ENCODE assay signal across 10 cellular contexts in the genomic region with DNA sequence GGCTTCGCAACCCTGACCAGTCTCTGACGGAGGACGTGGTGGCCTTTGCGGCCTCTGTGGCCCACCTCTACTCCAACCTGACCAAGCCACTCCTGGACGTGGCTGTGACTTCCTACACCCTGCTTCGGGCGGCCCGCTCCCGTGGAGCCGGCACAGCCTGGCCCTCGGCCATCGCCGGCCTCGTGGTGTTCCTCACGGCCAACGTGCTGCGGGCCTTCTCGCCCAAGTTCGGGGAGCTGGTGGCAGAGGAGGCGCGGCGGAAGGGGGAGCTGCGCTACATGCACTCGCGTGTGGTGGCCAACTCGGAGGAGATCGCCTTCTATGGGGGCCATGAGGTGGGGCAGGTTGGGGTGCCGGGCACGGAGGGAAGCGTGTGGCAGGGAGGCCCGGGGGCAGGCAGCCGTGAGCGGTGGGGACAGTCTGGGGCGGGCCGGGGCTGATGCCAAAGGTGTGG. TPM values are rescaled to one million over a fixed set of nuclear protein-coding genes. Genes with fewer than 3 reads are reported as not detected.
A peak's percentile ranks its signal among the peaks of the same experiment; 100 is the strongest.
DNase-seq lines count a peak whose midpoint lies in the region; ATAC-seq, FAIRE-seq and TF ChIP-seq lines count a peak whose summit lies in the region.
"Had no signal": no experiment of that assay in that cellular context is flagged by ENCODE, and none has a peak within 500 bp of the region (broad histone marks: within the 10 kb centered on the region; RNA-seq: fewer than 3 reads in every experiment).

No MANE protein-coding gene starts in this region.

- CTCF ChIA-PET in HEK293T (lab: Yijun Ruan, JAX): interaction anchor here (0.6 kb wide), 1 partner anchor 373 kb away, joined by 3 read pairs; no protein-coding TSS in a partner anchor

- no peaks in the 10 kb centered on the region for H3K36me3 ChIP-seq in astrocyte (ENCODE audit: insufficient read depth, low read length)
- peaks cover 19% of the 10 kb centered on the region for H3K36me3 ChIP-seq in mesodermal cell (ENCODE audit: control insufficient read depth, insufficient read depth, low read length)
- H3K36me3 ChIP-seq in tibial nerve: peaks cover 0 to 8% (median 0%) of the 10 kb centered on the region in 3 donors

- peaks cover 16% of the 10 kb centered on the region for H4K20me1 ChIP-seq in astrocyte (ENCODE audit: insufficient read depth, low read length)

- no peak overlapping the region for H2AFZ ChIP-seq in astrocyte (ENCODE audit: low read depth, low read length)

- H3K9me3 ChIP-seq in astrocyte (ENCODE audit: insufficient read depth, low read depth, low read length) (no peaks in the 10 kb centered on the region), mesodermal cell (ENCODE audit: control insufficient read depth, low read length) (no peaks in the 10 kb centered on the region), tibial nerve (no peaks in the 10 kb centered on the region)

- H3K27me3 ChIP-seq in astrocyte (ENCODE audit: insufficient read depth, low read length): no peaks in the 10 kb centered on the region
- H3K27me3 ChIP-seq in tibial nerve: no peaks in the 10 kb centered on the region

- peaks cover 23% of the 10 kb centered on the region for H3K79me2 ChIP-seq in astrocyte (ENCODE audit: insufficient read depth, low read length)

- H3K4me1 ChIP-seq in astrocyte (ENCODE audit: insufficient read depth, low read length) (peaks cover 29% of the 10 kb centered on the region), mesodermal cell (ENCODE audit: control insufficient read depth, insufficient read depth, low read length, poor library complexity, severe bottlenecking) (peaks cover 21% of the 10 kb centered on the region), tibial nerve (peaks cover 0 to 54% (median 38%) of the 10 kb centered on the region in 4 donors)

- peaks cover 23% of the 10 kb centered on the region for H3K4me1 Mint-ChIP-seq in activated T-cell treated with anti-CD3 and anti-CD28 coated beads, Interleukin-2, amount 50 U/mL, for 72 hours (ENCODE audit: low read depth)
- H3K4me1 Mint-ChIP-seq in astrocyte (ENCODE audit: low read depth, unreplicated experiment): peaks cover 6% of the 10 kb centered on the region

- H3K4me3 Mint-ChIP-seq in activated T-cell treated with anti-CD3 and anti-CD28 coated beads, Interleukin-2, amount 50 U/mL, for 72 hours: peak overlapping the region; percentile 65 to 73
- H3K4me3 Mint-ChIP-seq in astrocyte (ENCODE audit: unreplicated experiment): no peak overlapping the region

- peak overlapping the region; percentile 33 for H3K27ac Mint-ChIP-seq in activated T-cell treated with anti-CD3 and anti-CD28 coated beads, Interleukin-2, amount 50 U/mL, for 72 hours
- no peak overlapping the region for H3K27ac Mint-ChIP-seq in astrocyte (ENCODE audit: unreplicated experiment)

- peaks cover 0 to 2% of the 10 kb centered on the region in 2 donors for H3K36me3 Mint-ChIP-seq in activated T-cell treated with anti-CD3 and anti-CD28 coated beads, Interleukin-2, amount 50 U/mL, for 72 hours (ENCODE audit: insufficient read depth in 2 of 2)
- peaks cover 2% of the 10 kb centered on the region for H3K36me3 Mint-ChIP-seq in astrocyte (ENCODE audit: low read depth, unreplicated experiment)

- 93 to 94% methylated on average over 20 to 29 of the region's 35 CpGs for WGBS in mesodermal cell (ENCODE audit: insufficient coverage in 2 of 2), 2 experiments
- whole genome bisulfite sequencing in tibial nerve, 2 donors: 76% methylated on average over 34 of the region's 35 CpGs; no CpG with 5 or more reads in 1 of the 2 donors

- FAIRE-seq in astrocyte (lab: Jason Lieb, UNC): no peak

- TF ChIP-seq CTCF in astrocyte (IDR thresholded peaks at IDR 0.05; ENCODE audit: insufficient read depth, low read depth, low read length): no peak
- no peak for TF ChIP-seq CTCF in tibial nerve (IDR thresholded peaks at IDR 0.05)

- no peak for ATAC-seq in activated T-cell treated with anti-CD3 and anti-CD28 coated beads, Interleukin-2, amount 50 U/mL, for 72 hours (replicated peaks in 1 of 2)
- ATAC-seq in HG03565 (IDR thresholded peaks at IDR 0.05; ENCODE audit: unreplicated experiment): no peak

- H3K9ac ChIP-seq in astrocyte (ENCODE audit: low read length): peak overlapping the region; percentile 48

- POLR2A ChIA-PET in HEK293T (lab: Yijun Ruan, JAX): no interaction called here

- H3K27ac ChIP-seq in astrocyte (ENCODE audit: low read depth, low read length): no peak overlapping the region
- H3K27ac ChIP-seq in mesodermal cell (ENCODE audit: low read depth, low read length, severe bottlenecking): peak overlapping the region; percentile 86
- peak overlapping the region in 3 of 4 donors; percentile 88 to 92 (median 91) for H3K27ac ChIP-seq in tibial nerve

- no peak for TF ChIP-seq POLR2A in tibial nerve (IDR thresholded peaks at IDR 0.05)

- H3K4me2 ChIP-seq in astrocyte (ENCODE audit: low read length): peak overlapping the region; percentile 72

- peaks cover 5% of the 10 kb centered on the region for H3K27me3 Mint-ChIP-seq in activated T-cell treated with anti-CD3 and anti-CD28 coated beads, Interleukin-2, amount 50 U/mL, for 72 hours (ENCODE audit: low read depth)
- H3K27me3 Mint-ChIP-seq in astrocyte (ENCODE audit: low read depth, unreplicated experiment): no peaks in the 10 kb centered on the region

- DNase-seq in activated T-cell treated with anti-CD3 and anti-CD28 coated beads, Interleukin-2, amount 50 U/mL, for 72 hours: no peak
- DNase-seq in activated T-cell treated with anti-CD3 and anti-CD28 coated beads for 4 hours (no peak), astrocyte (ENCODE audit: low read depth) (no peak), tibial nerve (ENCODE audit: low spot score in 2 of 2) (peak in 1 of 2 donors; percentile 21), NCI-H1930 (lab: John Stamatoyannopoulos, UW) (no peak), HEK293T (ENCODE audit: extremely low spot score) (no peak)
- DNase-seq: erythroblast, NCI-H1048 had no signal

- no peaks in the 10 kb centered on the region for H3K9me3 Mint-ChIP-seq in activated T-cell treated with anti-CD3 and anti-CD28 coated beads, Interleukin-2, amount 50 U/mL, for 72 hours
- no peaks in the 10 kb centered on the region for H3K9me3 Mint-ChIP-seq in astrocyte (ENCODE audit: unreplicated experiment)

- H3K4me3 ChIP-seq in astrocyte (ENCODE audit: insufficient read depth, low read depth, low read length) (no peak overlapping the region), mesodermal cell (ENCODE audit: extremely low read depth, insufficient read depth, low read length, poor library complexity, severe bottlenecking) (no peak overlapping the region), tibial nerve (peak overlapping the region in 3 of 4 donors; percentile 5 to 83 (median 28))

- no peak for TF ChIP-seq EP300 in tibial nerve (IDR thresholded peaks at IDR 0.05)

TF ChIP-seq in HEK293T, 16 proteins besides CTCF, POLR2A, EP300 and RAD21:
- TF ChIP-seq LEF1 (IDR thresholded peaks at IDR 0.05; ENCODE audit: borderline replicate concordance): no peak

RNA-seq across cellular contexts. Expression of a gene that starts 1.2 kb away (rescaled TPM):
- total RNA-seq in activated T-cell treated with anti-CD3 and anti-CD28 coated beads, Interleukin-2, amount 50 U/mL, for 72 hours: 1 to 10 TPM; 8.0 to 8.3 TPM
- total RNA-seq in astrocyte: 27.2 and 30.5 TPM in 2 replicates
- 12.0 TPM for polyA plus RNA-seq in mesodermal cell (2013, experiment 1 of 2)
- polyA plus RNA-seq in mesodermal cell (2013, experiment 2 of 2): 7.6 TPM
- 10 to 100 TPM; 13.0 to 36.6 (median 15.0) TPM for total RNA-seq in tibial nerve

RNA-seq across cellular contexts. Expression of a gene that starts 1.7 kb away (rescaled TPM):
- 10 to 100 TPM; 91.5 to 94.1 TPM for total RNA-seq in activated T-cell treated with anti-CD3 and anti-CD28 coated beads, Interleukin-2, amount 50 U/mL, for 72 hours
- total RNA-seq in astrocyte (219 and 222 TPM in 2 replicates), tibial nerve (100 to 1,000 TPM in 3 of 4 donors, 10 to 100 TPM in 1; 99.0 to 126 (median 114) TPM)
- polyA plus RNA-seq in mesodermal cell (2013, experiment 1 of 2): 174 TPM
- 145 TPM for polyA plus RNA-seq in mesodermal cell (2013, experiment 2 of 2)

RNA-seq across cellular contexts. Expression of a gene that starts 38.1 kb away (rescaled TPM):
- total RNA-seq in activated T-cell treated with anti-CD3 and anti-CD28 coated beads, Interleukin-2, amount 50 U/mL, for 72 hours: 1 to 10 TPM; 1.8 to 2.2 TPM
- total RNA-seq in astrocyte (52.6 and 57.9 TPM in 2 replicates), tibial nerve (10 to 100 TPM; 14.4 to 26.7 (median 21.9) TPM)
- polyA plus RNA-seq in mesodermal cell (2013, experiment 1 of 2): 41.5 TPM
- 37.1 TPM for polyA plus RNA-seq in mesodermal cell (2013, experiment 2 of 2)

RNA-seq across cellular contexts. Expression of a gene that starts 38.2 kb away (rescaled TPM):
- total RNA-seq in activated T-cell treated with anti-CD3 and anti-CD28 coated beads, Interleukin-2, amount 50 U/mL, for 72 hours: 1 to 10 TPM in 1 of 2 donors, under 1 TPM in 1; 0.77 to 1.7 TPM
- total RNA-seq in astrocyte (5.3 and 5.4 TPM in 2 replicates), tibial nerve (10 to 100 TPM; 45.4 to 77.7 (median 50.3) TPM)
- 4.5 TPM for polyA plus RNA-seq in mesodermal cell (2013, experiment 1 of 2)
- polyA plus RNA-seq in mesodermal cell (2013, experiment 2 of 2): 3.8 TPM

RNA-seq across cellular contexts. Expression of a gene that starts 52.2 kb away (rescaled TPM):
- total RNA-seq in activated T-cell treated with anti-CD3 and anti-CD28 coated beads, Interleukin-2, amount 50 U/mL, for 72 hours: 1 to 10 TPM in 1 of 2 donors, under 1 TPM in 1; 0.50 to 1.2 TPM
- total RNA-seq in astrocyte (0.65 and 1.1 TPM in 2 replicates), tibial nerve (1 to 10 TPM in 2 of 4 donors, under 1 TPM in 1, not detected in 1; 0.63 to 4.5 (median 3.6) TPM)
- polyA plus RNA-seq in mesodermal cell (2013, experiment 1 of 2): 0.66 TPM
- polyA plus RNA-seq in mesodermal cell (2013, experiment 2 of 2): 1.2 TPM

Comparison
In these comparisons a context has a peak if more than half of its experiments do, and no peak if none do; other contexts are left out.
1. H3K4me3 ChIP-seq: peak in tibial nerve (3 of 4); none in astrocyte (single experiment) and mesodermal cell (single experiment).
2. RNA of a gene that starts 38.1 kb away (total RNA-seq): 52.6 to 57.9 TPM in astrocyte and 14.4 to 26.7 TPM in tibial nerve; 1.8 to 2.2 TPM in activated T-cell treated with anti-CD3 and anti-CD28 coated beads, Interleukin-2, amount 50 U/mL, for 72 hours; every median in the first group is over 4 times any median in the second.